Comparison of ENCODE assay signal across 12 cellular contexts in genomic region chr12:47829584-47829983, GRCh38. TPM values are rescaled to one million over a fixed set of nuclear protein-coding genes. Genes with fewer than 3 reads are reported as not detected.
DNase-seq lines count a peak whose midpoint lies in the region; ATAC-seq and TF ChIP-seq lines count a peak whose summit lies in the region.
"Had no signal": no experiment of that assay in that cellular context is flagged by ENCODE, and none has a peak within 500 bp of the region (broad histone marks: within the 10 kb centered on the region; RNA-seq: fewer than 3 reads in every experiment).

No MANE protein-coding gene starts in this region.

- H2BK120ac ChIP-seq in trophoblast cell (ENCODE audit: insufficient read depth, low read length, poor library complexity), result peak overlapping the region; percentile 74

- peaks cover 0 to 3% (median 2%) of the 10 kb centered on the region in 3 donors for H3K27me3 Mint-ChIP-seq in CD14-positive monocyte (ENCODE audit: low read depth in 3 of 3)

- intact Hi-C loops in CD14-positive monocyte (cut with micrococcal nuclease), result no loop called here

- H3K4ac ChIP-seq in trophoblast cell (ENCODE audit: low read depth, low read length), result no peak overlapping the region

- H3K27me3 ChIP-seq in Peyer's patch (no peaks in the 10 kb centered on the region), trophoblast cell (ENCODE audit: insufficient read depth, low read length) (no peaks in the 10 kb centered on the region)
- H3K27me3 ChIP-seq: testis had no signal

- no peak overlapping the region for H3K4me3 ChIP-seq in Peyer's patch
- no peak overlapping the region for H3K4me3 ChIP-seq in trophoblast cell (ENCODE audit: low read depth, low read length)
- H3K4me3 ChIP-seq: testis had no signal

- H3K4me3 Mint-ChIP-seq in CD14-positive monocyte, result no peak overlapping the region

- H4K8ac ChIP-seq in trophoblast cell (ENCODE audit: low read depth, low read length), result no peak overlapping the region

- TF ChIP-seq CTCF in CD14-positive monocyte (IDR thresholded peaks at IDR 0.05) (no peak), Peyer's patch (IDR thresholded peaks at IDR 0.05) (no peak)

- H3K36me3 Mint-ChIP-seq in CD14-positive monocyte, result no peaks in the 10 kb centered on the region

- H3K79me1 ChIP-seq in trophoblast cell (ENCODE audit: low read length), result peaks cover 18% of the 10 kb centered on the region

- no peaks in the 10 kb centered on the region for H3K36me3 ChIP-seq in Peyer's patch
- H3K36me3 ChIP-seq in trophoblast cell (ENCODE audit: control insufficient read depth in 1 of 2, insufficient read depth in 2 of 2, low read length in 2 of 2), result no peaks in the 10 kb centered on the region

- no peak for TF ChIP-seq POLR2A in Peyer's patch (IDR thresholded peaks at IDR 0.05)

- peak overlapping the region in 4 of 7 donors; percentile 4 to 83 (median 52) for H3K27ac Mint-ChIP-seq in CD14-positive monocyte

- H2BK12ac ChIP-seq in trophoblast cell (ENCODE audit: low read length), result peak overlapping the region; percentile 83

- H4K12ac ChIP-seq in trophoblast cell (ENCODE audit: low read depth, low read length), result no peak overlapping the region

- no peak overlapping the region for H3K14ac ChIP-seq in trophoblast cell (ENCODE audit: low read length)

- peaks cover 74% of the 10 kb centered on the region for H3K4me1 Mint-ChIP-seq in CD14-positive monocyte

- H2AK5ac ChIP-seq in trophoblast cell (ENCODE audit: low read length), result peak overlapping the region; percentile 12

- H3K18ac ChIP-seq in trophoblast cell (ENCODE audit: low read length), result no peak overlapping the region

- H3K9me3 ChIP-seq in Peyer's patch (no peaks in the 10 kb centered on the region), trophoblast cell (ENCODE audit: insufficient read depth, low read depth, low read length) (no peaks in the 10 kb centered on the region)
- H3K9me3 ChIP-seq: testis had no signal

- H3K4me1 ChIP-seq in Peyer's patch (peaks cover 6 to 17% (median 12%) of the 10 kb centered on the region in 4 donors), trophoblast cell (ENCODE audit: control insufficient read depth in 1 of 2, insufficient read depth in 2 of 2, low read length in 2 of 2) (peaks cover 24% of the 10 kb centered on the region in 2 experiments)

- no peak for ATAC-seq in GM19035 (IDR thresholded peaks at IDR 0.05; ENCODE audit: unreplicated experiment)

- H3K9ac ChIP-seq in trophoblast cell (ENCODE audit: low read length), result no peak overlapping the region

- H3K79me2 ChIP-seq in trophoblast cell (ENCODE audit: control insufficient read depth, insufficient read depth, low read length, poor library complexity), result no peaks in the 10 kb centered on the region

- H2AFZ ChIP-seq in trophoblast cell (ENCODE audit: insufficient read depth, low read length, poor library complexity), result no peak overlapping the region

- no peaks in the 10 kb centered on the region for H3K9me3 Mint-ChIP-seq in CD14-positive monocyte

- no CpG with 5 or more reads among the region's 4 CpGs for WGBS in trophoblast cell (ENCODE audit: extremely low coverage, insufficient coverage, insufficient read length)

- peak overlapping the region; percentile 29 to 77 (median 62) for H3K27ac ChIP-seq in Peyer's patch
- H3K27ac ChIP-seq in epithelial cell of prostate, result peak overlapping the region; percentile 52
- H3K27ac ChIP-seq in trophoblast cell (ENCODE audit: low read depth, low read length), result peak overlapping the region; percentile 12

- H3K4me2 ChIP-seq in trophoblast cell (ENCODE audit: low read length), result no peak overlapping the region

- peak overlapping the region; percentile 1 for H2BK5ac ChIP-seq in trophoblast cell (ENCODE audit: low read depth, low read length, poor library complexity)

- peak overlapping the region; percentile 82 for H4K91ac ChIP-seq in trophoblast cell (ENCODE audit: low read depth, low read length)

- no peak for DNase-seq in CD14-positive monocyte (ENCODE audit: low spot score)
- DNase-seq in Peyer's patch, result no peak
- no peak for DNase-seq in epithelial cell of prostate (ENCODE audit: low read depth, low spot score)
- no peak for DNase-seq in trophoblast cell
- no peak for DNase-seq in iPS-NIHi11 (ENCODE audit: low spot score)
- no peak for DNase-seq in kidney glomerular epithelial cell (lab: John Stamatoyannopoulos, UW)
- DNase-seq in MV-4-11 (lab: John Stamatoyannopoulos, UW), result no peak
- DNase-seq: amygdala, DMS79, NCI-H1436 treated with DMSO at 0.1 percent for 48 hours had no signal

- no peak overlapping the region for H3K23ac ChIP-seq in trophoblast cell (ENCODE audit: low read length)

RNA-seq across cellular contexts. Expression of gene HDAC7, which starts 9.9 kb away (rescaled TPM):
- polyA plus RNA-seq in CD14-positive monocyte, result 1 to 10 TPM; 5.9 to 8.4 TPM
- 10 to 100 TPM in 3 of 4 donors, 1 to 10 TPM in 1; 9.8 to 80.9 (median 36.8) TPM for total RNA-seq in Peyer's patch
- polyA plus RNA-seq in trophoblast cell (2013), result 47.8 and 51.3 TPM in 2 replicates

RNA-seq across cellular contexts. Expression of gene SLC48A1, which starts 56.5 kb away (rescaled TPM):
- polyA plus RNA-seq in CD14-positive monocyte, result 10 to 100 TPM; 15.8 to 19.6 TPM
- total RNA-seq in Peyer's patch, result 10 to 100 TPM; 14.9 to 21.5 (median 15.9) TPM
- polyA plus RNA-seq in trophoblast cell (2013), result 4.7 and 4.8 TPM in 2 replicates

Comparison
In these comparisons a context has a peak if more than half of its experiments do, and no peak if none do; other contexts are left out.
1. H3K27ac ChIP-seq: peak in every context shown above with its lines; median percentile 62 in Peyer's patch; 52 in epithelial cell of prostate; 12 in trophoblast cell.